10 cellular contexts compared by ENCODE assay signal in genomic region chr17:47844814-47845453, GRCh38. TPM values are rescaled to one million over a fixed set of nuclear protein-coding genes. Genes with fewer than 3 reads are reported as not detected.
DNase-seq lines count a peak whose midpoint lies in the region; ATAC-seq and TF ChIP-seq lines count a peak whose summit lies in the region.
"Had no signal": no experiment of that assay in that cellular context is flagged by ENCODE, and none has a peak within 500 bp of the region (broad histone marks: within the 10 kb centered on the region; RNA-seq: fewer than 3 reads in every experiment).

No MANE protein-coding gene starts in this region.

- DNase-seq in SKM-1 treated with dmso at 0.1 percent for 144 hours (lab: John Stamatoyannopoulos, UW; ENCODE audit: unreplicated experiment) (peak; percentile 26), SKM-1 (lab: John Stamatoyannopoulos, UW; ENCODE audit: unreplicated experiment) (no peak), NCI-H226 (peak; percentile 29), endodermal cell (no peak), upper lobe of right lung (no peak), inferior parietal cortex (ENCODE audit: extremely low spot score) (no peak), D341Med (ENCODE audit: low spot score) (no peak)
- DNase-seq in stimulated activated naive CD4-positive, alpha-beta T cell treated with Interleukin-2 at 50 U/mL for 16 hours (lab: John Stamatoyannopoulos, UW): no peak
- DNase-seq: CD4-positive, alpha-beta memory T cell had no signal

- H3K4me1 ChIP-seq in endodermal cell (ENCODE audit: control insufficient read depth, insufficient read depth, low read length): peaks cover 14% of the 10 kb centered on the region
- H3K4me1 ChIP-seq in upper lobe of right lung: peaks cover 27% of the 10 kb centered on the region

- H3K9me3 Mint-ChIP-seq in endodermal cell: no peaks in the 10 kb centered on the region
- H3K9me3 Mint-ChIP-seq: CD4-positive, alpha-beta memory T cell had no signal

- WGBS in endodermal cell (ENCODE audit: insufficient coverage in 1 of 2, insufficient read length in 1 of 2), 2 experiments: 93 to 100% methylated on average over 1 of the region's 3 CpGs

- peaks cover 12% of the 10 kb centered on the region for H3K4me1 Mint-ChIP-seq in endodermal cell

- ATAC-seq in upper lobe of right lung: no peak
- ATAC-seq: activated CD4-positive, CD25-positive, alpha-beta regulatory T cell treated with anti-CD3 and anti-CD28 coated beads, Interleukin-2, amount 50 U/mL, for 24 hours had no signal

- no peaks in the 10 kb centered on the region for H3K36me3 Mint-ChIP-seq in endodermal cell (ENCODE audit: low read depth)

- H3K9ac ChIP-seq in endodermal cell (ENCODE audit: extremely low read depth, low read length, poor library complexity, severe bottlenecking): no peak overlapping the region

- H3K27ac Mint-ChIP-seq in endodermal cell: no peak overlapping the region
- H3K27ac Mint-ChIP-seq: CD4-positive, alpha-beta memory T cell had no signal

- no peaks in the 10 kb centered on the region for H3K36me3 ChIP-seq in endodermal cell (ENCODE audit: control insufficient read depth, insufficient read depth, low read length)
- H3K36me3 ChIP-seq in upper lobe of right lung: no peaks in the 10 kb centered on the region

- H3K27me3 ChIP-seq in endodermal cell (ENCODE audit: control insufficient read depth, insufficient read depth, low read length, poor library complexity, severe bottlenecking): peaks cover 49% of the 10 kb centered on the region
- H3K27me3 ChIP-seq in upper lobe of right lung: peaks cover 46% of the 10 kb centered on the region

- no peak overlapping the region for H3K4me3 Mint-ChIP-seq in endodermal cell
- H3K4me3 Mint-ChIP-seq: CD4-positive, alpha-beta memory T cell had no signal

- TF ChIP-seq CTCF in endodermal cell (conservative IDR thresholded peaks at IDR 0.05) (peak; percentile 68), upper lobe of right lung (IDR thresholded peaks at IDR 0.05) (peak; percentile 15)

- H3K27ac ChIP-seq in endodermal cell (ENCODE audit: low read depth, low read length) (no peak overlapping the region), upper lobe of right lung (no peak overlapping the region)

- H3K9me3 ChIP-seq in endodermal cell (ENCODE audit: control insufficient read depth, low read length): no peaks in the 10 kb centered on the region
- H3K9me3 ChIP-seq in upper lobe of right lung: no peaks in the 10 kb centered on the region

- peaks cover 61% of the 10 kb centered on the region for H3K27me3 Mint-ChIP-seq in endodermal cell (ENCODE audit: insufficient read depth)

- H3K4me3 ChIP-seq in endodermal cell (ENCODE audit: low read length) (no peak overlapping the region), upper lobe of right lung (no peak overlapping the region)

- intact Hi-C loops in upper lobe of right lung (cut with DNase I): loop anchor here (5.0 kb wide), 1 partner anchor 47 kb away; no protein-coding TSS in a partner anchor

RNA-seq across cellular contexts. Expression of gene SCRN2, which starts 3.9 kb away (rescaled TPM):
- total RNA-seq in endodermal cell (10 to 100 TPM; 54.5 to 71.9 TPM), upper lobe of right lung (30.5 TPM)
- polyA plus RNA-seq in endodermal cell (2013, experiment 1 of 2): 50.1 TPM
- 44.5 TPM for polyA plus RNA-seq in endodermal cell (2013, experiment 2 of 2)

RNA-seq across cellular contexts. Expression of gene SP6, which starts 6.0 kb away (rescaled TPM):
- total RNA-seq in endodermal cell: 1 to 10 TPM; 3.1 to 3.7 TPM
- polyA plus RNA-seq in endodermal cell (2013, experiment 1 of 2): 2.6 TPM
- 2.6 TPM for polyA plus RNA-seq in endodermal cell (2013, experiment 2 of 2)
- 8.5 TPM for total RNA-seq in upper lobe of right lung
- total RNA-seq: CD4-positive, alpha-beta memory T cell had no signal
- polyA plus RNA-seq: CD4-positive, alpha-beta memory T cell had no signal

RNA-seq across cellular contexts. Expression of gene LRRC46, which starts 13.5 kb away (rescaled TPM):
- total RNA-seq in endodermal cell (under 1 TPM; 0.73 to 0.82 TPM), upper lobe of right lung (1.1 TPM)
- 1.2 TPM for polyA plus RNA-seq in endodermal cell (2013, experiment 1 of 2)
- polyA plus RNA-seq in endodermal cell (2013, experiment 2 of 2): 1.5 TPM
- polyA plus RNA-seq: CD4-positive, alpha-beta memory T cell had no signal

RNA-seq across cellular contexts. Expression of gene MRPL10, which starts 13.6 kb away (rescaled TPM):
- total RNA-seq in endodermal cell (10 to 100 TPM; 56.3 to 65.3 TPM), upper lobe of right lung (29.2 TPM)
- polyA plus RNA-seq in endodermal cell (2013, experiment 1 of 2): 85.0 TPM
- 67.6 TPM for polyA plus RNA-seq in endodermal cell (2013, experiment 2 of 2)

RNA-seq across cellular contexts. Expression of gene OSBPL7, which starts 23.3 kb away (rescaled TPM):
- 10 to 100 TPM; 11.4 to 15.5 TPM for total RNA-seq in endodermal cell
- polyA plus RNA-seq in endodermal cell (2013, experiment 1 of 2): 15.6 TPM
- 11.0 TPM for polyA plus RNA-seq in endodermal cell (2013, experiment 2 of 2)
- total RNA-seq in upper lobe of right lung: 14.4 TPM

Comparison
In these comparisons a context has a peak if more than half of its experiments do, and no peak if none do; other contexts are left out.
1. DNase-seq: peak in SKM-1 treated with dmso at 0.1 percent for 144 hours (single experiment) and NCI-H226 (single experiment); none in SKM-1 (single experiment), endodermal cell (single experiment), upper lobe of right lung (single experiment), inferior parietal cortex (single experiment), D341Med (single experiment) and stimulated activated naive CD4-positive, alpha-beta T cell treated with Interleukin-2 at 50 U/mL for 16 hours (single experiment).